ENCODE assay signal across 11 cellular contexts in the genomic region with DNA sequence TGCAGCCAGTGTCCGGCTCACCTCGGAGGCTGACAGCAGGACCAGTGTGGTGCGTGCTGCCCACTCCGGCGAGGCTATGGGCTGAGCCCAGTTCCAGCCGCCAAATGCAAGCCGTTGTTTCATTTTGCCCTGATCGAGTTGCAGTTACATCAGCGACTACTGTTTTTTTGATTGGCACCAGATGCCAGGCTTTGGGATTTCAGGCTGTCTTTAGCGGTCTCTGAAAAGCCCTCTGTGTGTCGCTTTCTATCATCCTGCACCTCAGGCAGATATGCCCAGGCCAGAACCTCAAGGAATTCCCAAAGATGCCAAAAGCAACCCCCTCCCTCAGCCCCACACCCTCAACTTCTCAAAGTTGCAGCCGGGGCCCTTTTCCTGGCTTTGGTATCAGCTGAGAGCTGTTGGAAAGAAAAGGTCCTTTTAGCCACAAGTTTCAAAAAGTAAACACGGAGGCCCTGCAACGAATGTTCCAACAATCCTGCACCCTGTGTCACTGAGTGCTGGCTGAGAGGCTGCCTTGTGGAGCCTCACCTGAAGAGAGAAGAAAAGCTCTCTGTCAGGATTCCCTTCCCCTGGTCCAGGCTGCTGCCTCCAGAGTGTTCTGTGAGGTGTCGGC. TPM values are rescaled to one million over a fixed set of nuclear protein-coding genes. Genes with fewer than 3 reads are reported as not detected.
A peak's percentile ranks its signal among the peaks of the same experiment; 100 is the strongest.
DNase-seq lines count a peak whose midpoint lies in the region; ATAC-seq lines count a peak whose summit lies in the region.
"Had no signal": no experiment of that assay in that cellular context is flagged by ENCODE, and none has a peak within 500 bp of the region (broad histone marks: within the 10 kb centered on the region; RNA-seq: fewer than 3 reads in every experiment).

No MANE protein-coding gene starts in this region.

- ATAC-seq in left ventricle myocardium superior: peak; percentile 46
- ATAC-seq in HG02973 (IDR thresholded peaks at IDR 0.05; ENCODE audit: unreplicated experiment): no peak
- ATAC-seq: PC-3 had no signal

- in situ Hi-C loops in G401 (cut with HindIII; ENCODE audit: low sequenced_read_pairs): no loop called here

- H3K27ac ChIP-seq in angular gyrus (ENCODE audit: low read depth, low read length): peak overlapping the region; percentile 64

- H3K36me3 ChIP-seq in skeletal muscle satellite cell (ENCODE audit: insufficient read depth, low read length): no peaks in the 10 kb centered on the region

- H3K27me3 ChIP-seq in skeletal muscle satellite cell (ENCODE audit: control insufficient read depth, insufficient read depth, low read length): no peaks in the 10 kb centered on the region

- intact Hi-C loops in left ventricle myocardium superior (cut with micrococcal nuclease): no loop called here

- peaks cover 10% of the 10 kb centered on the region for H3K4me1 ChIP-seq in skeletal muscle satellite cell (ENCODE audit: control insufficient read depth, insufficient read depth, low read length)

- H3K4me2 ChIP-seq in skeletal muscle satellite cell (ENCODE audit: low read length): peak overlapping the region; percentile 52

- DNase-seq in G401 (ENCODE audit: low spot score) (peak; percentile 73), left ventricle myocardium superior (no peak), HPDE6-E6E7 (ENCODE audit: extremely low spot score) (no peak), NCI-H2081 (lab: John Stamatoyannopoulos, UW) (no peak)
- DNase-seq in stimulated activated CD8-positive, alpha-beta memory T cell treated with anti-CD3 and anti-CD28 coated beads, Interleukin-4, amount 100 ng/mL, for 48 hours: no peak
- DNase-seq: DMS153, NCI-H1092, PC-3 had no signal

- no peak overlapping the region for H3K9ac ChIP-seq in skeletal muscle satellite cell (ENCODE audit: low read depth, low read length)

- no peaks in the 10 kb centered on the region for H3K9me3 ChIP-seq in skeletal muscle satellite cell (replicated peaks; ENCODE audit: low read length)

- H3K4me3 ChIP-seq in skeletal muscle satellite cell (ENCODE audit: low read length): peak overlapping the region; percentile 50

RNA-seq across cellular contexts. Expression of gene WWP2, which starts 58.9 kb away (rescaled TPM):
- total RNA-seq in G401 (2014; rRNA removed; shearing (Covaris generic)): 12.4 and 24.3 TPM in 2 replicates
- total RNA-seq in left ventricle myocardium superior: 17.2 TPM
- 16.2 and 23.6 TPM in 2 replicates for total RNA-seq in skeletal muscle satellite cell (2012; rRNA removed)
